31 cellular contexts compared by ENCODE assay signal in genomic region chr15:80584561-80584964, GRCh38.
DNase-seq lines count a peak whose midpoint lies in the region; ATAC-seq and TF ChIP-seq lines count a peak whose summit lies in the region.
"Had no signal": no experiment of that assay in that cellular context is flagged by ENCODE, and none has a peak within 500 bp of the region (broad histone marks: within the 10 kb centered on the region; RNA-seq: fewer than 3 reads in every experiment).

No MANE protein-coding gene starts in this region.

- H3K36me3 ChIP-seq in Panc1 (ENCODE audit: control insufficient read depth, insufficient read depth, low read length) (no peaks in the 10 kb centered on the region), mucosa of stomach (ENCODE audit: control insufficient read depth, insufficient read depth, low read length) (no peaks in the 10 kb centered on the region)
- H3K36me3 ChIP-seq: ascending aorta, cardiac muscle cell, transverse colon had no signal

- 0 out of 2 replicates have a peak, but pooled peaks have one; percentile 31 for ATAC-seq in Panc1
- ATAC-seq in left cardiac atrium: peak; percentile 24 to 38
- no peak for ATAC-seq in GM19397 (IDR thresholded peaks at IDR 0.05; ENCODE audit: unreplicated experiment)
- no peak for ATAC-seq in stimulated activated naive CD8-positive, alpha-beta T cell treated with anti-CD3 and anti-CD28 coated beads, Interleukin-15, Interleukin-2, amounts not matched to agents 100 U/mL and 50 U/mL, for 24 hours
- ATAC-seq: effector memory CD8-positive, alpha-beta T cell; esophagus mucosa; left colon; naive thymus-derived CD8-positive, alpha-beta T cell; T-cell had no signal

- H3K27me3 ChIP-seq in Panc1 (ENCODE audit: control insufficient read depth, insufficient read depth, low read length) (no peaks in the 10 kb centered on the region; the same call in 1 of the 2 replicates), mucosa of stomach (ENCODE audit: control insufficient read depth, insufficient read depth, low read length) (no peaks in the 10 kb centered on the region)
- H3K27me3 ChIP-seq: ascending aorta, cardiac muscle cell, SJSA1, transverse colon had no signal

- intact Hi-C loops in Calu3 (cut with micrococcal nuclease; ENCODE audit: unreplicated experiment): loop anchor here (1.0 kb wide), 1 partner anchor 17 kb away; no protein-coding TSS in a partner anchor
- intact Hi-C loops in Panc1 (cut with micrococcal nuclease; ENCODE audit: unreplicated experiment): no loop called here
- intact Hi-C loops in left cardiac atrium (cut with DNase I): no loop called here

- POLR2A ChIA-PET in Panc1 (lab: Charles Lee): no interaction called here

- H3K27me3 Mint-ChIP-seq in Calu3 (ENCODE audit: unreplicated experiment): no peaks in the 10 kb centered on the region

- in situ Hi-C loops in Panc1 (cut with HindIII; ENCODE audit: low pct_unique_long_range_greater_than_20kb, low sequenced_read_pairs): no loop called here

- peaks cover 56% of the 10 kb centered on the region for H3K4me1 Mint-ChIP-seq in Calu3 (ENCODE audit: low read depth, unreplicated experiment)
- H3K4me1 Mint-ChIP-seq: activated naive CD8-positive, alpha-beta T cell treated with anti-CD3 and anti-CD28 coated beads, Interleukin-2, amount 10 ng/mL, durations not matched to agents 7 days and 5 days; naive thymus-derived CD8-positive, alpha-beta T cell; T-cell had no signal

- peak; percentile 59 for DNase-seq in Calu3
- DNase-seq in Panc1 (ENCODE audit: low read depth, low spot score): no peak
- no peak for DNase-seq in left cardiac atrium
- DNase-seq in C1 segment of cervical spinal cord (lab: John Stamatoyannopoulos, UW): no peak
- no peak for DNase-seq in stimulated activated naive CD8-positive, alpha-beta T cell treated with anti-CD3 and anti-CD28 coated beads, Interleukin-15, Interleukin-2, amounts not matched to agents 100 U/mL and 50 U/mL, for 24 hours
- no peak for DNase-seq in NCI-H2029 treated with DMSO at 0.1 percent for 48 hours (lab: John Stamatoyannopoulos, UW)
- DNase-seq: activated CD4-positive, alpha-beta T cell treated with anti-CD3 and anti-CD28 coated beads for 1 hour; activated gamma-delta T cell; activated naive CD8-positive, alpha-beta T cell treated with anti-CD3 and anti-CD28 coated beads, Interleukin-2, amount 10 ng/mL, durations not matched to agents 7 days and 5 days; cortex of kidney; DMS79 treated with DMSO at 0.1 percent for 48 hours; effector memory CD8-positive, alpha-beta T cell; foreskin fibroblast; KBM-7; left colon; MM.1S; naive thymus-derived CD8-positive, alpha-beta T cell; NCI-H146; NCI-H2171; NCI-H524; retina; stimulated activated CD4-positive, alpha-beta T cell treated with anti-CD3 and anti-CD28 coated beads, Interleukin-1b, Interleukin-23, amount 100 ng/mL, for 48 hours; T-cell; transverse colon had no signal

- peaks cover 4% of the 10 kb centered on the region for H3K9me3 Mint-ChIP-seq in Calu3 (ENCODE audit: low read depth, unreplicated experiment)
- H3K9me3 Mint-ChIP-seq: activated naive CD8-positive, alpha-beta T cell treated with anti-CD3 and anti-CD28 coated beads, Interleukin-2, amount 10 ng/mL, durations not matched to agents 7 days and 5 days; effector memory CD8-positive, alpha-beta T cell; naive thymus-derived CD8-positive, alpha-beta T cell; T-cell had no signal

- H3K27ac Mint-ChIP-seq in Calu3 (ENCODE audit: unreplicated experiment): peak overlapping the region; percentile 20
- H3K27ac Mint-ChIP-seq: activated naive CD8-positive, alpha-beta T cell treated with anti-CD3 and anti-CD28 coated beads, Interleukin-2, amount 10 ng/mL, durations not matched to agents 7 days and 5 days; effector memory CD8-positive, alpha-beta T cell; naive thymus-derived CD8-positive, alpha-beta T cell; T-cell had no signal

- BruUV-seq in Calu3 (replicated peaks; lab: Mats Ljungman, UMichigan) (no TSS peak), Panc1 (replicated peaks; lab: Mats Ljungman, UMichigan) (no TSS peak)

- H3K4me3 ChIP-seq in Panc1 (ENCODE audit: low read depth in 2 of 2, low read length in 2 of 2): no peak overlapping the region
- H3K4me3 ChIP-seq in mucosa of stomach (ENCODE audit: low read length): no peak overlapping the region
- H3K4me3 ChIP-seq: ascending aorta, cardiac muscle cell, SJSA1, smooth muscle cell, transverse colon had no signal

- no peak overlapping the region for H3K27ac ChIP-seq in Panc1 (ENCODE audit: low read length)
- H3K27ac ChIP-seq: ascending aorta, cardiac muscle cell, SJSA1, transverse colon had no signal

- peak overlapping the region; percentile 11 for H3K9ac ChIP-seq in mucosa of stomach (ENCODE audit: low read length)

- H3K4me3 Mint-ChIP-seq in Calu3 (ENCODE audit: low read depth, unreplicated experiment): peak overlapping the region; percentile 4
- H3K4me3 Mint-ChIP-seq: activated naive CD8-positive, alpha-beta T cell treated with anti-CD3 and anti-CD28 coated beads, Interleukin-2, amount 10 ng/mL, durations not matched to agents 7 days and 5 days; effector memory CD8-positive, alpha-beta T cell; naive thymus-derived CD8-positive, alpha-beta T cell; T-cell had no signal

- H3K9me3 ChIP-seq in Panc1 (ENCODE audit: control insufficient read depth, insufficient read depth, low read depth, low read length): no peaks in the 10 kb centered on the region
- H3K9me3 ChIP-seq in mucosa of stomach (ENCODE audit: control insufficient read depth, low read length): no peaks in the 10 kb centered on the region
- H3K9me3 ChIP-seq: ascending aorta, SJSA1, transverse colon had no signal

- H3K4me1 ChIP-seq in Panc1 (ENCODE audit: control insufficient read depth, insufficient read depth, low read length) (no peaks in the 10 kb centered on the region), mucosa of stomach (ENCODE audit: control insufficient read depth, insufficient read depth, low read length) (peaks cover 53% of the 10 kb centered on the region)
- H3K4me1 ChIP-seq: ascending aorta had no signal

- peaks cover 13% of the 10 kb centered on the region for H3K36me3 Mint-ChIP-seq in Calu3 (ENCODE audit: insufficient read depth, unreplicated experiment)
- H3K36me3 Mint-ChIP-seq: activated naive CD8-positive, alpha-beta T cell treated with anti-CD3 and anti-CD28 coated beads, Interleukin-2, amount 10 ng/mL, durations not matched to agents 7 days and 5 days; naive thymus-derived CD8-positive, alpha-beta T cell; T-cell had no signal

- TF ChIP-seq CTCF in Calu3 (IDR thresholded peaks at IDR 0.05; ENCODE audit: unreplicated experiment) (peak; percentile 10), Panc1 (IDR thresholded peaks at IDR 0.05) (no peak)

- CTCF ChIA-PET in Calu3 (lab: Charles Lee): interaction anchor here (0.6 to 1.6 kb wide), 5 partner anchors 12 to 195 kb away, joined by 3 to 5 read pairs (median 4); partner anchors contain the start of gene CEMIP
- CTCF ChIA-PET in Panc1 (lab: Charles Lee): interaction anchor here (1.2 kb wide), 1 partner anchor 17 kb away, joined by 9 read pairs; no protein-coding TSS in a partner anchor

Comparison
In these comparisons a context has a peak if more than half of its experiments do, and no peak if none do; other contexts are left out.
1. ATAC-seq: peak in Panc1 (single experiment) and left cardiac atrium (2 of 2); none in GM19397 (single experiment) and stimulated activated naive CD8-positive, alpha-beta T cell treated with anti-CD3 and anti-CD28 coated beads, Interleukin-15, Interleukin-2, amounts not matched to agents 100 U/mL and 50 U/mL, for 24 hours (single experiment).